ENCODE assay signal across 9 cellular contexts in the genomic region with DNA sequence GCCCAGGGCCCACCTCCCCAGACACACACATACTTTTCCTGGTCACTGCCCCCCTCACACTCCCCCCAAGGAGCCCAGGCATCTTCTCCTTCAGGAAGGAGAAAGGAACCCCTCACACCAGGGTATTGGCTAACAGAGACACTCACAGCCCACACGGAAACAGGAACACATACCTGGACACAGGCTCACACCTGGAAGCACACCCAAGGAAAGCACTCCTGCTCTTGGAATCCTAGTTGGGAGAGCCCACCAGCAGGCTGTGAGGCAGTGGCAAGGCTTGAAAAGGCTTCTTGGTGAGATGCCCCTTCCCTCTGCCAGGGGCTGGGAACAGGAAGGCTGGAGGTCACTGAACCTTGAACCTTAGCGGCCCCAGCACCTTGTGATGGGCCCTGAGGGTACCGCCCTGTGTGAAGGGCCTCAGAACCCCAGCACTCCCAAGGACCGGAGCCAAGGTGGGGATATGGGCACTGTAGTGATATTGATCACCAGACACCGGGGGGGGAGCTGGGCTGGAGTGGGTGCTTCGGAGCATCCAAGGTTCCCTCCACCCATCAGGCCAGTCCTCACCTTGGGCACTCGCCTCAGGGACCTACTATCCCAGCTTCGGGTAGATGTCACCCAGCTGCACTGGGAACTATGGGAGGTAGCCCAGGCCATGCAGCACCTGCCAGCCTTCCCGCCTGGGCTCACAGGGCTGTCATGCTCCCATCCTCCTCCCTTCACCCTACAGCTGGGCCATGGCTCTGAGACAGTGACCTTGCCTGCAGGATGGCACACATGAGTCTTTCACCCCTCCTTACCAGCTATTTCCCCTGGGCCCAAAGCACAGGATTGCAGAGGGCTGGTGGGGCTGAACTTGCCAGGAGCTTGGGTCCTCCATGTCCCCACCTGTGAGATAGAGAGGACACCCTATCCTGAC. TPM values are rescaled to one million over a fixed set of nuclear protein-coding genes. Genes with fewer than 3 reads are reported as not detected.
A peak's percentile ranks its signal among the peaks of the same experiment; 100 is the strongest.
DNase-seq lines count a peak whose midpoint lies in the region; ATAC-seq and TF ChIP-seq lines count a peak whose summit lies in the region.
"Had no signal": no experiment of that assay in that cellular context is flagged by ENCODE, and none has a peak within 500 bp of the region (broad histone marks: within the 10 kb centered on the region; RNA-seq: fewer than 3 reads in every experiment).

No MANE protein-coding gene starts in this region.

- H3K36me3 ChIP-seq in heart right ventricle, result peaks cover 0 to 11% (median 0%) of the 10 kb centered on the region in 9 donors
- H3K36me3 ChIP-seq in skeletal muscle tissue (ENCODE audit: control insufficient read depth in 3 of 3, insufficient read depth in 3 of 3, low read length in 3 of 3), result peaks cover 0 to 13% (median 0%) of the 10 kb centered on the region in 3 donors
- H3K36me3 ChIP-seq: left lung had no signal

- H3K4me3 Mint-ChIP-seq in T-helper 17 cell, result peak overlapping the region; percentile 80

- H3K9me3 ChIP-seq in T-helper 17 cell (ENCODE audit: control insufficient read depth, low read length, poor library complexity, severe bottlenecking), result no peaks in the 10 kb centered on the region
- peaks cover 0 to 15% (median 0%) of the 10 kb centered on the region in 11 donors for H3K9me3 ChIP-seq in heart right ventricle
- H3K9me3 ChIP-seq in skeletal muscle tissue (ENCODE audit: control insufficient read depth in 3 of 3, low read length in 3 of 3), result no peaks in the 10 kb centered on the region

- ATAC-seq in T-helper 17 cell, result no peak
- ATAC-seq in heart right ventricle, result peak in 5 of 8 donors; percentile 1 to 4 (median 2)
- no peak for ATAC-seq in HG02884 (IDR thresholded peaks at IDR 0.05; ENCODE audit: unreplicated experiment)
- no peak for ATAC-seq in GM21528 (IDR thresholded peaks at IDR 0.05; ENCODE audit: low FRiP score, unreplicated experiment)

- H3K4me3 ChIP-seq in GM12865 (ENCODE audit: low read depth, low read length) (peak overlapping the region; percentile 60), heart right ventricle (peak overlapping the region in 7 of 10 donors; percentile 29 to 59 (median 53)), skeletal muscle tissue (ENCODE audit: low read length in 3 of 3) (peak overlapping the region; percentile 52 to 67 (median 63))

- H3K27ac ChIP-seq in heart right ventricle (peak overlapping the region in 8 of 10 donors; percentile 64 to 79 (median 68)), skeletal muscle tissue (ENCODE audit: low read depth, low read length) (peak overlapping the region; percentile 33)

- peak overlapping the region; percentile 4 for H3K27ac Mint-ChIP-seq in T-helper 17 cell

- H3K27me3 ChIP-seq in heart right ventricle, result peaks cover 0 to 7% (median 0%) of the 10 kb centered on the region in 7 donors
- H3K27me3 ChIP-seq in skeletal muscle tissue (ENCODE audit: control insufficient read depth in 3 of 3, insufficient read depth in 3 of 3, low read length in 3 of 3), result peaks cover 0 to 2% (median 0%) of the 10 kb centered on the region in 3 donors

- H3K36me3 Mint-ChIP-seq in T-helper 17 cell (ENCODE audit: low read depth), result peaks cover 2% of the 10 kb centered on the region

- intact Hi-C loops in heart right ventricle (cut with DNase I), result loop anchor here in 3 of 10 donors (5.0 kb wide), 2 partner anchors 140 to 145 kb away; partner anchors contain the start of gene TMIE (in 1 of the 3)

- peak overlapping the region; percentile 3 to 66 (median 64) for H3K9ac ChIP-seq in skeletal muscle tissue (ENCODE audit: low read depth in 1 of 3, low read length in 3 of 3)

- H3K4me1 ChIP-seq in heart right ventricle (peaks cover 10 to 50% (median 28%) of the 10 kb centered on the region in 9 donors), skeletal muscle tissue (ENCODE audit: control insufficient read depth in 3 of 3, insufficient read depth in 3 of 3, low read length in 3 of 3) (peaks cover 23 to 39% (median 39%) of the 10 kb centered on the region in 3 donors)

- H3K4me1 Mint-ChIP-seq in T-helper 17 cell, result peaks cover 8% of the 10 kb centered on the region

- WGBS in heart right ventricle, 2 donors, result 75 to 82% methylated on average over 9 of the region's 9 CpGs

- TF ChIP-seq CTCF in GM12865 (IDR thresholded peaks at IDR 0.05; ENCODE audit: insufficient read depth, low read depth, low read length, missing control alignments), result no peak
- no peak for TF ChIP-seq CTCF in heart right ventricle (IDR thresholded peaks at IDR 0.05)

- no peaks in the 10 kb centered on the region for H3K27me3 Mint-ChIP-seq in T-helper 17 cell

- no peak for DNase-seq in GM12865 (ENCODE audit: low read depth)
- DNase-seq in T-helper 17 cell, result no peak
- DNase-seq in heart right ventricle, result peak in 1 of 2 donors; percentile 15
- DNase-seq in activated CD4-positive, CD25-positive, alpha-beta regulatory T cell treated with anti-CD3 and anti-CD28 coated beads, Interleukin-2, amount 50 U/mL, for 72 hours, result no peak
- no peak for DNase-seq in NCI-H69 (lab: John Stamatoyannopoulos, UW)

RNA-seq across cellular contexts. Expression of gene MYL3, which starts 16.4 kb away (rescaled TPM):
- total RNA-seq in T-helper 17 cell (not detected), heart right ventricle (1,000 to 10,000 TPM; 5,377 to 9,904 (median 7,431) TPM), skeletal muscle tissue (53.2 TPM)
- polyA plus RNA-seq in heart right ventricle, result 1,000 to 10,000 TPM; 7,541 to 8,578 TPM

RNA-seq across cellular contexts. Expression of gene PTH1R, which starts 30.6 kb away (rescaled TPM):
- total RNA-seq in T-helper 17 cell (not detected), heart right ventricle (10 to 100 TPM in 2 of 10 donors, 1 to 10 TPM in 8; 1.5 to 18.5 (median 3.0) TPM), skeletal muscle tissue (9.4 TPM)
- 10 to 100 TPM; 12.8 to 89.8 TPM for polyA plus RNA-seq in heart right ventricle

Comparison
In these comparisons a context has a peak if more than half of its experiments do, and no peak if none do; other contexts are left out.
1. ATAC-seq: peak in heart right ventricle (5 of 8); none in T-helper 17 cell (single experiment), HG02884 (single experiment) and GM21528 (single experiment).
2. RNA of gene MYL3, which starts 16.4 kb away (total RNA-seq): 5,377 to 9,904 TPM in heart right ventricle; 53.2 TPM in skeletal muscle tissue (single experiment) and not detected in T-helper 17 cell; every median in the first group is over 10 times any median in the second.
3. Peak in every context shown above with its lines, with median percentiles within 50 percentile points of each other: H3K4me3 ChIP-seq.